8 cellular contexts compared by ENCODE assay signal in the genomic region with DNA sequence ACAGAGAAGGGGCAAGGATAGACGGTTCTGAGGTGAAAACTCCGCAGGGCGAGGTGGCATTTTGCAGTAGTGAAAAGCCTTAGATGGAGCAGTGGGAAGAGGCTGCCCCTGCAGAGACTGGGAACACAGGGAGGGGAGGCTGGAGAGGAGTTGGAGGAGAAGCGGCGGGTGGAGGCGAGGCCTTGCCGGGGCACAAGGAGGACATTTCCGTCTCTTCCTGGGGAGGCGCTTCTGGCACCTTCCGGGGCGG. TPM values are rescaled to one million over a fixed set of nuclear protein-coding genes. Genes with fewer than 3 reads are reported as not detected.
DNase-seq lines count a peak whose midpoint lies in the region; ATAC-seq and TF ChIP-seq lines count a peak whose summit lies in the region.

No MANE protein-coding gene starts in this region.

- H3K9me3 ChIP-seq in right atrium auricular region (no peaks in the 10 kb centered on the region), vagina (no peaks in the 10 kb centered on the region)

- H3K36me3 Mint-ChIP-seq in activated naive CD8-positive, alpha-beta T cell, result no peaks in the 10 kb centered on the region
- H3K36me3 Mint-ChIP-seq in memory B cell, result no peaks in the 10 kb centered on the region

- peak overlapping the region; percentile 95 for H3K27ac Mint-ChIP-seq in activated naive CD8-positive, alpha-beta T cell
- H3K27ac Mint-ChIP-seq in memory B cell, result peak overlapping the region; percentile 91

- H3K27me3 ChIP-seq in right atrium auricular region (no peaks in the 10 kb centered on the region), vagina (no peaks in the 10 kb centered on the region)

- H3K27ac ChIP-seq in right atrium auricular region (peak overlapping the region; percentile 91 to 96), vagina (peak overlapping the region; percentile 96)

- H3K9me3 Mint-ChIP-seq in activated naive CD8-positive, alpha-beta T cell (ENCODE audit: low read depth), result no peaks in the 10 kb centered on the region
- peaks cover 1% of the 10 kb centered on the region for H3K9me3 Mint-ChIP-seq in memory B cell

- TF ChIP-seq CTCF in right atrium auricular region (IDR thresholded peaks at IDR 0.05), result no peak
- no peak for TF ChIP-seq CTCF in vagina (IDR thresholded peaks at IDR 0.05)

- DNase-seq in right atrium auricular region (ENCODE audit: low spot score), result no peak
- no peak for DNase-seq in Right ventricle myocardium superior
- no peak for DNase-seq in memory B cell (ENCODE audit: low spot score in 2 of 2)
- DNase-seq in vagina (ENCODE audit: extremely low spot score in 2 of 2), result no peak
- no peak for DNase-seq in stimulated activated CD8-positive, alpha-beta memory T cell treated with anti-CD3 and anti-CD28 coated beads, Interleukin-4, amount 100 ng/mL, for 48 hours
- no peak for DNase-seq in middle frontal gyrus (ENCODE audit: extremely low spot score, low spot score)
- DNase-seq in NCI-H524 (lab: John Stamatoyannopoulos, UW), result no peak

- ATAC-seq in Right ventricle myocardium superior (ENCODE audit: poor library complexity) (no peak), memory B cell (ENCODE audit: low read depth) (no peak)

- intact Hi-C loops in Right ventricle myocardium superior (cut with DNase I) (loop anchor here (5.0 kb wide), 1 partner anchor 186 kb away; no protein-coding TSS in a partner anchor), vagina (cut with DNase I) (loop anchor here (5.0 kb wide), 1 partner anchor 46 kb away; a partner anchor contains a TSS)

- TF ChIP-seq POLR2A in vagina (IDR thresholded peaks at IDR 0.05), result no peak

- peaks cover 8% of the 10 kb centered on the region for H3K4me1 Mint-ChIP-seq in activated naive CD8-positive, alpha-beta T cell (ENCODE audit: low read depth)
- peaks cover 10% of the 10 kb centered on the region for H3K4me1 Mint-ChIP-seq in memory B cell

- H3K4me3 Mint-ChIP-seq in activated naive CD8-positive, alpha-beta T cell, result peak overlapping the region; percentile 91
- peak overlapping the region; percentile 97 for H3K4me3 Mint-ChIP-seq in memory B cell

- H3K4me1 ChIP-seq in right atrium auricular region (peaks cover 0 to 71% of the 10 kb centered on the region in 2 donors), vagina (peaks cover 15% of the 10 kb centered on the region)

- H3K36me3 ChIP-seq in right atrium auricular region, result peaks cover 51% of the 10 kb centered on the region
- no peaks in the 10 kb centered on the region for H3K36me3 ChIP-seq in vagina

- H3K27me3 Mint-ChIP-seq in activated naive CD8-positive, alpha-beta T cell, result no peaks in the 10 kb centered on the region
- H3K27me3 Mint-ChIP-seq in memory B cell, result no peaks in the 10 kb centered on the region

- H3K4me3 ChIP-seq in right atrium auricular region, result peak overlapping the region; percentile 44 to 63
- H3K4me3 ChIP-seq in vagina, result peak overlapping the region; percentile 72 to 76

RNA-seq across cellular contexts. Expression of a gene that starts 42.6 kb away (rescaled TPM):
- total RNA-seq in right atrium auricular region (100 to 1,000 TPM; 448 to 908 TPM), Right ventricle myocardium superior (1,375 TPM), vagina (4.7 TPM)

RNA-seq across cellular contexts. Expression of a gene that starts 45.5 kb away (rescaled TPM):
- total RNA-seq in right atrium auricular region (10 to 100 TPM; 28.6 to 41.2 TPM), Right ventricle myocardium superior (50.2 TPM), vagina (33.1 TPM)

RNA-seq across cellular contexts. Expression of a gene that starts 56.6 kb away (rescaled TPM):
- total RNA-seq in right atrium auricular region (under 1 TPM; 0.19 to 0.31 TPM), Right ventricle myocardium superior (0.40 TPM), vagina (not detected)

Comparison
In these comparisons a context has a peak if more than half of its experiments do, and no peak if none do; other contexts are left out.
1. RNA of a gene that starts 42.6 kb away (total RNA-seq): 1,375 TPM in Right ventricle myocardium superior (single experiment) and 448 to 908 TPM in right atrium auricular region; 4.7 TPM in vagina (single experiment); every median in the first group is over 10 times any median in the second.